18 cellular contexts compared by ENCODE assay signal in genomic region chr2:33047939-33048338, GRCh38.
DNase-seq lines count a peak whose midpoint lies in the region; ATAC-seq lines count a peak whose summit lies in the region.
"Had no signal": no experiment of that assay in that cellular context is flagged by ENCODE, and none has a peak within 500 bp of the region (broad histone marks: within the 10 kb centered on the region; RNA-seq: fewer than 3 reads in every experiment).

No MANE protein-coding gene starts in this region.

- no peak overlapping the region for H4K8ac ChIP-seq in mesendoderm (ENCODE audit: low read depth, low read length)

- no peak overlapping the region for H3K56ac ChIP-seq in mesendoderm (ENCODE audit: low read length)

- WGBS in mesendoderm (ENCODE audit: extremely low coverage, insufficient coverage, low lambda C conversion rate) = no CpG with 5 or more reads among the region's 2 CpGs

- H3K4me1 ChIP-seq in adipocyte (ENCODE audit: control insufficient read depth, insufficient read depth, low read length) = peaks cover 18% of the 10 kb centered on the region
- peaks cover 5% of the 10 kb centered on the region for H3K4me1 ChIP-seq in mesendoderm (ENCODE audit: control insufficient read depth, low read depth, low read length)
- H3K4me1 ChIP-seq: thyroid gland had no signal

- H3K79me1 ChIP-seq in mesendoderm (ENCODE audit: low read length) = no peaks in the 10 kb centered on the region

- H3K27me3 ChIP-seq in adipocyte (replicated peaks; ENCODE audit: control insufficient read depth, insufficient read depth, low read length) (no peaks in the 10 kb centered on the region), mesendoderm (ENCODE audit: insufficient read depth, low read length, poor library complexity) (no peaks in the 10 kb centered on the region)
- H3K27me3 ChIP-seq: thyroid gland had no signal

- H3K23ac ChIP-seq in mesendoderm (ENCODE audit: low read length) = no peak overlapping the region

- H2AK5ac ChIP-seq in mesendoderm (ENCODE audit: low read length) = no peak overlapping the region

- no peaks in the 10 kb centered on the region for H3K4me1 Mint-ChIP-seq in T-cell
- H3K4me1 Mint-ChIP-seq: memory B cell; naive thymus-derived CD4-positive, alpha-beta T cell had no signal

- no peak overlapping the region for H2BK120ac ChIP-seq in mesendoderm (ENCODE audit: low read depth, low read length)

- CTCF ChIA-PET in T-cell (lab: Charles Lee) = no interaction called here

- H2BK15ac ChIP-seq in mesendoderm (replicated peaks; ENCODE audit: low read depth) = no peak overlapping the region

- peaks cover 2 to 15% of the 10 kb centered on the region in 2 donors for H3K27me3 Mint-ChIP-seq in T-cell

- no peaks in the 10 kb centered on the region for H3K9me3 ChIP-seq in adipocyte (ENCODE audit: control insufficient read depth, low read length)
- H3K9me3 ChIP-seq: thyroid gland had no signal

- no peaks in the 10 kb centered on the region for H3K9me3 Mint-ChIP-seq in T-cell
- H3K9me3 Mint-ChIP-seq: memory B cell had no signal

- DNase-seq in LHCN-M2 (ENCODE audit: low read depth) = peak; percentile 13
- peak; percentile 83 for DNase-seq in NCI-H2171 treated with DMSO at 0.1 percent for 48 hours (lab: John Stamatoyannopoulos, UW)
- peak; percentile 51 for DNase-seq in adipocyte (ENCODE audit: low read depth)
- peak; percentile 61 for DNase-seq in mesendoderm
- DNase-seq in T-cell = no peak
- no peak for DNase-seq in MV-4-11 (lab: John Stamatoyannopoulos, UW)
- DNase-seq in COLO668 (lab: John Stamatoyannopoulos, UW; ENCODE audit: unreplicated experiment) = no peak
- DNase-seq: activated gamma-delta T cell treated with Interleukin-2 at 50 U/mL for 16 hours; anterior cingulate cortex; COR-L47; EL; endodermal cell; naive thymus-derived CD4-positive, alpha-beta T cell; NCI-H1105 treated with DMSO at 0.1 percent for 48 hours; stimulated activated naive CD4-positive, alpha-beta T cell treated with Interleukin-2 at 50 U/mL for 16 hours; thyroid gland had no signal

- no peak for ATAC-seq in T-cell (replicated peaks in 1 of 4)
- ATAC-seq: naive thymus-derived CD4-positive, alpha-beta T cell had no signal

- H2BK5ac ChIP-seq in mesendoderm (ENCODE audit: low read length) = no peak overlapping the region

- H3K36me3 ChIP-seq in adipocyte (ENCODE audit: control insufficient read depth, insufficient read depth, low read length, severe bottlenecking) (no peaks in the 10 kb centered on the region), mesendoderm (ENCODE audit: control insufficient read depth, insufficient read depth, low read length) (no peaks in the 10 kb centered on the region)
- H3K36me3 ChIP-seq: thyroid gland had no signal

- no peak overlapping the region for H3K27ac ChIP-seq in mesendoderm (ENCODE audit: low read depth, low read length)
- H3K27ac ChIP-seq: KMS-11, thyroid gland had no signal

- H3K9ac ChIP-seq in adipocyte (ENCODE audit: low read length) = no peak overlapping the region
- H3K9ac ChIP-seq in mesendoderm (ENCODE audit: low read length) = no peak overlapping the region
- H3K9ac ChIP-seq: KMS-11 had no signal

- no peak overlapping the region for H4K5ac ChIP-seq in mesendoderm (ENCODE audit: low read length)

- H3K4me3 ChIP-seq in adipocyte (ENCODE audit: low read length) (no peak overlapping the region), mesendoderm (ENCODE audit: low read length) (no peak overlapping the region)
- H3K4me3 ChIP-seq: thyroid gland had no signal

- no peak overlapping the region for H3K4me3 Mint-ChIP-seq in T-cell
- H3K4me3 Mint-ChIP-seq: endodermal cell; memory B cell; naive thymus-derived CD4-positive, alpha-beta T cell had no signal

- H3K18ac ChIP-seq in mesendoderm (ENCODE audit: low read length) = peak overlapping the region; percentile 68

- no peak overlapping the region for H3K4ac ChIP-seq in mesendoderm (ENCODE audit: low read depth, low read length)

- no peak overlapping the region for H3K27ac Mint-ChIP-seq in T-cell
- H3K27ac Mint-ChIP-seq: endodermal cell; memory B cell; naive thymus-derived CD4-positive, alpha-beta T cell had no signal

- POLR2A ChIA-PET in T-cell (lab: Charles Lee) = no interaction called here

- no peaks in the 10 kb centered on the region for H3K79me2 ChIP-seq in mesendoderm (ENCODE audit: control insufficient read depth, insufficient read depth, low read length)

- H3K36me3 Mint-ChIP-seq in T-cell = no peaks in the 10 kb centered on the region
- H3K36me3 Mint-ChIP-seq: memory B cell; naive thymus-derived CD4-positive, alpha-beta T cell had no signal

- no peak overlapping the region for H3K4me2 ChIP-seq in mesendoderm (ENCODE audit: low read length)
- H3K4me2 ChIP-seq: KMS-11 had no signal

Comparison
In these comparisons a context has a peak if more than half of its experiments do, and no peak if none do; other contexts are left out.
1. DNase-seq: peak in LHCN-M2 (single experiment), NCI-H2171 treated with DMSO at 0.1 percent for 48 hours (single experiment), adipocyte (single experiment) and mesendoderm (single experiment); none in T-cell (0 of 34), MV-4-11 (single experiment) and COLO668 (single experiment).